Comparison of ENCODE assay signal across 18 cellular contexts in genomic region chr6:156166093-156166492, GRCh38.
"Had no signal": no experiment of that assay in that cellular context is flagged by ENCODE, and none has a peak within 500 bp of the region (broad histone marks: within the 10 kb centered on the region; RNA-seq: fewer than 3 reads in every experiment).

No MANE protein-coding gene starts in this region.

- H3K27ac Mint-ChIP-seq: activated naive CD4-positive, alpha-beta T cell treated with anti-CD3 and anti-CD28 coated beads, Interleukin-2, amount 50 U/mL, for 72 hours; endodermal cell; stimulated activated naive CD8-positive, alpha-beta T cell treated with anti-CD3 and anti-CD28 coated beads, Interleukin-15, Interleukin-2, amounts not matched to agents 100 ng/mL and 50 ng/mL, for 24 hours; WTC11 had no signal

- H3K4me3 ChIP-seq: cardiac muscle cell, left lung, SK-N-MC, suprapubic skin, transverse colon had no signal

- H3K36me3 Mint-ChIP-seq: WTC11 had no signal

- ATAC-seq: activated naive CD4-positive, alpha-beta T cell treated with anti-CD3 and anti-CD28 coated beads, Interleukin-2, amount 50 U/mL, for 72 hours; left lung; WTC11 had no signal

- DNase-seq: activated CD4-positive, alpha-beta T cell treated with anti-CD3 and anti-CD28 coated beads for 48 hours; amniotic stem cell; endodermal cell; foreskin fibroblast; left lung; occipital lobe; posterior cingulate gyrus; retina; stimulated activated CD4-positive, alpha-beta T cell treated with anti-CD3 and anti-CD28 coated beads, Interleukin-12 subunit alpha, Interleukin-12 subunit beta, amount 100 ng/mL, for 4 hours; stimulated activated CD4-positive, alpha-beta T cell treated with anti-CD3 and anti-CD28 coated beads, Interleukin-1b, Interleukin-23, amount 100 ng/mL, for 48 hours; transverse colon had no signal

- H3K27me3 ChIP-seq: cardiac muscle cell, left lung, suprapubic skin, transverse colon had no signal

- H3K36me3 ChIP-seq: cardiac muscle cell, left lung, suprapubic skin, transverse colon had no signal

- H3K9me3 ChIP-seq: left lung, suprapubic skin, transverse colon had no signal

- H3K27ac ChIP-seq: cardiac muscle cell, epithelial cell of prostate had no signal

- H3K4me3 Mint-ChIP-seq: endodermal cell; stimulated activated naive CD8-positive, alpha-beta T cell treated with anti-CD3 and anti-CD28 coated beads, Interleukin-15, Interleukin-2, amounts not matched to agents 100 ng/mL and 50 ng/mL, for 24 hours; WTC11 had no signal

- H3K4me1 ChIP-seq: left lung had no signal

- H3K4me1 Mint-ChIP-seq: endodermal cell had no signal

- H3K9me3 Mint-ChIP-seq: activated naive CD4-positive, alpha-beta T cell treated with anti-CD3 and anti-CD28 coated beads, Interleukin-2, amount 50 U/mL, for 72 hours; endodermal cell; stimulated activated naive CD8-positive, alpha-beta T cell treated with anti-CD3 and anti-CD28 coated beads, Interleukin-15, Interleukin-2, amounts not matched to agents 100 ng/mL and 50 ng/mL, for 24 hours; WTC11 had no signal
